ENCODE assay signal across 1 cellular context in the genomic region with DNA sequence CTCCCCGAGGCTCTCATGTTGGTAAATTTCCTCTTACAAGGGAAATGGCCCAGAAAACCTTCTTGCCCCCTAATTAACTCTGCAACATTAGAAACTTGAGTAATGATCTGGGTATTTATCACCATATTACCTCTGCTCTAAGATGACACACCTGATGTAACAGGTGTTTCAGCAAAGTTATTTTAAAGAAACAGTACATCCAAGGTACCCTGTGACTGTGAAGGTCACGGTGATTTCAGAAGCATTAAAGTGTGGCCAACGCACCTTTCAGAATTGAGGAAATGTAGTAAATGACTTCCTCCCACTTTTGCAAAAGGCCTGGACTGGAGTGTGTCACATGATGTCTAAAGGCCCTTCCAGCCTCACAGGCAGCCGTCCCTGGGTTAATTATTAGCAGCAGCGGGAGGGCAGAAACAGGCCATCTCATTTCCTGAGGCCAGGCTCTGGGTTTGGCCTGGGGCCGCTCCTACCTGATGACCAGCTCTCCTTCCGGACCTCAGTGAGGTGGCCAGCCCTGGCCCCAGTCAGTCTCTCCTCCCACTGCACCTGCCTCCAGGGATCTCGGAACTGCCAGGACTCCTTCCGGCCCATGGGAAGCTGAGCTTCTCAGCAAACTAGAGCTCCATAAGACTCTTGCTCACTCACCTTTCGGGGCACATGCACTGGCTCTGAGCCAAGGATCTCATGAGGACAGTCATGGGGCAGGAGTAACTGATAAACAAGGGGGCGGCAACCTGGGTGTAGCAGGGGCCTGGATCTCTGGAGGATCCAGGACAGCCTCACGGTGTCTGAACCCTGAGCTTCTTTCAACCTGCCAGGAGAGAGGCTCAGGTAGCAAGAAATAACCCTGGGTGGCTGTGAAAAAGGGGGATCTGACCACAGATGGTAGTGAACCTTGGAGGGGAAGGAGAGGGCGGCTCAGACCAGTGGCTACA.
A peak's percentile ranks its signal among the peaks of the same experiment; 100 is the strongest.
TF ChIP-seq lines count a peak whose summit lies in the region.

No MANE protein-coding gene starts in this region.

TF ChIP-seq in HepG2, 621 proteins besides CTCF, POLR2A, EP300 and RAD21 (continued from another document and continues in another):
- TF ChIP-seq, protein P1, sequence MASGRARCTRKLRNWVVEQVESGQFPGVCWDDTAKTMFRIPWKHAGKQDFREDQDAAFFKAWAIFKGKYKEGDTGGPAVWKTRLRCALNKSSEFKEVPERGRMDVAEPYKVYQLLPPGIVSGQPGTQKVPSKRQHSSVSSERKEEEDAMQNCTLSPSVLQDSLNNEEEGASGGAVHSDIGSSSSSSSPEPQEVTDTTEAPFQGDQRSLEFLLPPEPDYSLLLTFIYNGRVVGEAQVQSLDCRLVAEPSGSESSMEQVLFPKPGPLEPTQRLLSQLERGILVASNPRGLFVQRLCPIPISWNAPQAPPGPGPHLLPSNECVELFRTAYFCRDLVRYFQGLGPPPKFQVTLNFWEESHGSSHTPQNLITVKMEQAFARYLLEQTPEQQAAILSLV (CRISPR knock-in tag; IDR thresholded peaks at IDR 0.05; ENCODE audit: borderline replicate concordance), result peak; percentile 67; the same call in 1 of the 2 replicates
- TF ChIP-seq ZNF567 (CRISPR knock-in tag; IDR thresholded peaks at IDR 0.05; ENCODE audit: borderline replicate concordance) (peak; percentile 31; the same call in 1 of the 2 replicates), ETV6 (CRISPR knock-in tag; conservative IDR thresholded peaks at IDR 0.05) (no peak), NFKBIZ (CRISPR knock-in tag; IDR thresholded peaks at IDR 0.05) (0 out of 2 replicates have a peak, but pooled peaks have one; percentile 34), SMC3 (IDR thresholded peaks at IDR 0.05; ENCODE audit: low read length) (no peak), ZNF589 (CRISPR knock-in tag; conservative IDR thresholded peaks at IDR 0.05) (no peak), PRPF4 (IDR thresholded peaks at IDR 0.05; ENCODE audit: low read depth, low read length, poor library complexity, severe bottlenecking) (no peak), ISL2 (CRISPR knock-in tag; IDR thresholded peaks at IDR 0.05) (peak; percentile 40; the same call in 1 of the 2 replicates), ZSCAN20 (CRISPR knock-in tag; IDR thresholded peaks at IDR 0.05; ENCODE audit: borderline replicate concordance) (no peak), ZNF317 (CRISPR knock-in tag; IDR thresholded peaks at IDR 0.05) (peak; percentile 21; the same call in 1 of the 2 replicates), ZNF253 (CRISPR knock-in tag; IDR thresholded peaks at IDR 0.05; ENCODE audit: borderline replicate concordance) (no peak), ZNF615 (CRISPR knock-in tag; IDR thresholded peaks at IDR 0.05; ENCODE audit: borderline replicate concordance) (no peak)
- TF ChIP-seq, protein P2, sequence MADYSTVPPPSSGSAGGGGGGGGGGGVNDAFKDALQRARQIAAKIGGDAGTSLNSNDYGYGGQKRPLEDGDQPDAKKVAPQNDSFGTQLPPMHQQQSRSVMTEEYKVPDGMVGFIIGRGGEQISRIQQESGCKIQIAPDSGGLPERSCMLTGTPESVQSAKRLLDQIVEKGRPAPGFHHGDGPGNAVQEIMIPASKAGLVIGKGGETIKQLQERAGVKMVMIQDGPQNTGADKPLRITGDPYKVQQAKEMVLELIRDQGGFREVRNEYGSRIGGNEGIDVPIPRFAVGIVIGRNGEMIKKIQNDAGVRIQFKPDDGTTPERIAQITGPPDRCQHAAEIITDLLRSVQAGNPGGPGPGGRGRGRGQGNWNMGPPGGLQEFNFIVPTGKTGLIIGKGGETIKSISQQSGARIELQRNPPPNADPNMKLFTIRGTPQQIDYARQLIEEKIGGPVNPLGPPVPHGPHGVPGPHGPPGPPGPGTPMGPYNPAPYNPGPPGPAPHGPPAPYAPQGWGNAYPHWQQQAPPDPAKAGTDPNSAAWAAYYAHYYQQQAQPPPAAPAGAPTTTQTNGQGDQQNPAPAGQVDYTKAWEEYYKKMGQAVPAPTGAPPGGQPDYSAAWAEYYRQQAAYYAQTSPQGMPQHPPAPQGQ (CRISPR knock-in tag; IDR thresholded peaks at IDR 0.05; ENCODE audit: borderline replicate concordance), result peak; percentile 78; the same call in 1 of the 2 replicates
- TF ChIP-seq, protein P3, sequence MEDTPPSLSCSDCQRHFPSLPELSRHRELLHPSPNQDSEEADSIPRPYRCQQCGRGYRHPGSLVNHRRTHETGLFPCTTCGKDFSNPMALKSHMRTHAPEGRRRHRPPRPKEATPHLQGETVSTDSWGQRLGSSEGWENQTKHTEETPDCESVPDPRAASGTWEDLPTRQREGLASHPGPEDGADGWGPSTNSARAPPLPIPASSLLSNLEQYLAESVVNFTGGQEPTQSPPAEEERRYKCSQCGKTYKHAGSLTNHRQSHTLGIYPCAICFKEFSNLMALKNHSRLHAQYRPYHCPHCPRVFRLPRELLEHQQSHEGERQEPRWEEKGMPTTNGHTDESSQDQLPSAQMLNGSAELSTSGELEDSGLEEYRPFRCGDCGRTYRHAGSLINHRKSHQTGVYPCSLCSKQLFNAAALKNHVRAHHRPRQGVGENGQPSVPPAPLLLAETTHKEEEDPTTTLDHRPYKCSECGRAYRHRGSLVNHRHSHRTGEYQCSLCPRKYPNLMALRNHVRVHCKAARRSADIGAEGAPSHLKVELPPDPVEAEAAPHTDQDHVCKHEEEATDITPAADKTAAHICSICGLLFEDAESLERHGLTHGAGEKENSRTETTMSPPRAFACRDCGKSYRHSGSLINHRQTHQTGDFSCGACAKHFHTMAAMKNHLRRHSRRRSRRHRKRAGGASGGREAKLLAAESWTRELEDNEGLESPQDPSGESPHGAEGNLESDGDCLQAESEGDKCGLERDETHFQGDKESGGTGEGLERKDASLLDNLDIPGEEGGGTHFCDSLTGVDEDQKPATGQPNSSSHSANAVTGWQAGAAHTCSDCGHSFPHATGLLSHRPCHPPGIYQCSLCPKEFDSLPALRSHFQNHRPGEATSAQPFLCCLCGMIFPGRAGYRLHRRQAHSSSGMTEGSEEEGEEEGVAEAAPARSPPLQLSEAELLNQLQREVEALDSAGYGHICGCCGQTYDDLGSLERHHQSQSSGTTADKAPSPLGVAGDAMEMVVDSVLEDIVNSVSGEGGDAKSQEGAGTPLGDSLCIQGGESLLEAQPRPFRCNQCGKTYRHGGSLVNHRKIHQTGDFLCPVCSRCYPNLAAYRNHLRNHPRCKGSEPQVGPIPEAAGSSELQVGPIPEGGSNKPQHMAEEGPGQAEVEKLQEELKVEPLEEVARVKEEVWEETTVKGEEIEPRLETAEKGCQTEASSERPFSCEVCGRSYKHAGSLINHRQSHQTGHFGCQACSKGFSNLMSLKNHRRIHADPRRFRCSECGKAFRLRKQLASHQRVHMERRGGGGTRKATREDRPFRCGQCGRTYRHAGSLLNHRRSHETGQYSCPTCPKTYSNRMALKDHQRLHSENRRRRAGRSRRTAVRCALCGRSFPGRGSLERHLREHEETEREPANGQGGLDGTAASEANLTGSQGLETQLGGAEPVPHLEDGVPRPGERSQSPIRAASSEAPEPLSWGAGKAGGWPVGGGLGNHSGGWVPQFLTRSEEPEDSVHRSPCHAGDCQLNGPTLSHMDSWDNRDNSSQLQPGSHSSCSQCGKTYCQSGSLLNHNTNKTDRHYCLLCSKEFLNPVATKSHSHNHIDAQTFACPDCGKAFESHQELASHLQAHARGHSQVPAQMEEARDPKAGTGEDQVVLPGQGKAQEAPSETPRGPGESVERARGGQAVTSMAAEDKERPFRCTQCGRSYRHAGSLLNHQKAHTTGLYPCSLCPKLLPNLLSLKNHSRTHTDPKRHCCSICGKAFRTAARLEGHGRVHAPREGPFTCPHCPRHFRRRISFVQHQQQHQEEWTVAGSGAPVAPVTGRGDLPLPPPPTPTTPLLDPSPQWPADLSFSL (CRISPR knock-in tag; IDR thresholded peaks at IDR 0.05), result no peak
- TF ChIP-seq, protein P4, sequence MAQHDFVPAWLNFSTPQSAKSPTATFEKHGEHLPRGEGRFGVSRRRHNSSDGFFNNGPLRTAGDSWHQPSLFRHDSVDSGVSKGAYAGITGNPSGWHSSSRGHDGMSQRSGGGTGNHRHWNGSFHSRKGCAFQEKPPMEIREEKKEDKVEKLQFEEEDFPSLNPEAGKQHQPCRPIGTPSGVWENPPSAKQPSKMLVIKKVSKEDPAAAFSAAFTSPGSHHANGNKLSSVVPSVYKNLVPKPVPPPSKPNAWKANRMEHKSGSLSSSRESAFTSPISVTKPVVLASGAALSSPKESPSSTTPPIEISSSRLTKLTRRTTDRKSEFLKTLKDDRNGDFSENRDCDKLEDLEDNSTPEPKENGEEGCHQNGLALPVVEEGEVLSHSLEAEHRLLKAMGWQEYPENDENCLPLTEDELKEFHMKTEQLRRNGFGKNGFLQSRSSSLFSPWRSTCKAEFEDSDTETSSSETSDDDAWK (CRISPR knock-in tag; IDR thresholded peaks at IDR 0.05), result no peak
- TF ChIP-seq, protein P5, sequence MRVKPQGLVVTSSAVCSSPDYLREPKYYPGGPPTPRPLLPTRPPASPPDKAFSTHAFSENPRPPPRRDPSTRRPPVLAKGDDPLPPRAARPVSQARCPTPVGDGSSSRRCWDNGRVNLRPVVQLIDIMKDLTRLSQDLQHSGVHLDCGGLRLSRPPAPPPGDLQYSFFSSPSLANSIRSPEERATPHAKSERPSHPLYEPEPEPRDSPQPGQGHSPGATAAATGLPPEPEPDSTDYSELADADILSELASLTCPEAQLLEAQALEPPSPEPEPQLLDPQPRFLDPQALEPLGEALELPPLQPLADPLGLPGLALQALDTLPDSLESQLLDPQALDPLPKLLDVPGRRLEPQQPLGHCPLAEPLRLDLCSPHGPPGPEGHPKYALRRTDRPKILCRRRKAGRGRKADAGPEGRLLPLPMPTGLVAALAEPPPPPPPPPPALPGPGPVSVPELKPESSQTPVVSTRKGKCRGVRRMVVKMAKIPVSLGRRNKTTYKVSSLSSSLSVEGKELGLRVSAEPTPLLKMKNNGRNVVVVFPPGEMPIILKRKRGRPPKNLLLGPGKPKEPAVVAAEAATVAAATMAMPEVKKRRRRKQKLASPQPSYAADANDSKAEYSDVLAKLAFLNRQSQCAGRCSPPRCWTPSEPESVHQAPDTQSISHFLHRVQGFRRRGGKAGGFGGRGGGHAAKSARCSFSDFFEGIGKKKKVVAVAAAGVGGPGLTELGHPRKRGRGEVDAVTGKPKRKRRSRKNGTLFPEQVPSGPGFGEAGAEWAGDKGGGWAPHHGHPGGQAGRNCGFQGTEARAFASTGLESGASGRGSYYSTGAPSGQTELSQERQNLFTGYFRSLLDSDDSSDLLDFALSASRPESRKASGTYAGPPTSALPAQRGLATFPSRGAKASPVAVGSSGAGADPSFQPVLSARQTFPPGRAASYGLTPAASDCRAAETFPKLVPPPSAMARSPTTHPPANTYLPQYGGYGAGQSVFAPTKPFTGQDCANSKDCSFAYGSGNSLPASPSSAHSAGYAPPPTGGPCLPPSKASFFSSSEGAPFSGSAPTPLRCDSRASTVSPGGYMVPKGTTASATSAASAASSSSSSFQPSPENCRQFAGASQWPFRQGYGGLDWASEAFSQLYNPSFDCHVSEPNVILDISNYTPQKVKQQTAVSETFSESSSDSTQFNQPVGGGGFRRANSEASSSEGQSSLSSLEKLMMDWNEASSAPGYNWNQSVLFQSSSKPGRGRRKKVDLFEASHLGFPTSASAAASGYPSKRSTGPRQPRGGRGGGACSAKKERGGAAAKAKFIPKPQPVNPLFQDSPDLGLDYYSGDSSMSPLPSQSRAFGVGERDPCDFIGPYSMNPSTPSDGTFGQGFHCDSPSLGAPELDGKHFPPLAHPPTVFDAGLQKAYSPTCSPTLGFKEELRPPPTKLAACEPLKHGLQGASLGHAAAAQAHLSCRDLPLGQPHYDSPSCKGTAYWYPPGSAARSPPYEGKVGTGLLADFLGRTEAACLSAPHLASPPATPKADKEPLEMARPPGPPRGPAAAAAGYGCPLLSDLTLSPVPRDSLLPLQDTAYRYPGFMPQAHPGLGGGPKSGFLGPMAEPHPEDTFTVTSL (CRISPR knock-in tag; IDR thresholded peaks at IDR 0.05; ENCODE audit: borderline replicate concordance), result peak; percentile 61; the same call in 1 of the 2 replicates
- TF ChIP-seq, protein P6, sequence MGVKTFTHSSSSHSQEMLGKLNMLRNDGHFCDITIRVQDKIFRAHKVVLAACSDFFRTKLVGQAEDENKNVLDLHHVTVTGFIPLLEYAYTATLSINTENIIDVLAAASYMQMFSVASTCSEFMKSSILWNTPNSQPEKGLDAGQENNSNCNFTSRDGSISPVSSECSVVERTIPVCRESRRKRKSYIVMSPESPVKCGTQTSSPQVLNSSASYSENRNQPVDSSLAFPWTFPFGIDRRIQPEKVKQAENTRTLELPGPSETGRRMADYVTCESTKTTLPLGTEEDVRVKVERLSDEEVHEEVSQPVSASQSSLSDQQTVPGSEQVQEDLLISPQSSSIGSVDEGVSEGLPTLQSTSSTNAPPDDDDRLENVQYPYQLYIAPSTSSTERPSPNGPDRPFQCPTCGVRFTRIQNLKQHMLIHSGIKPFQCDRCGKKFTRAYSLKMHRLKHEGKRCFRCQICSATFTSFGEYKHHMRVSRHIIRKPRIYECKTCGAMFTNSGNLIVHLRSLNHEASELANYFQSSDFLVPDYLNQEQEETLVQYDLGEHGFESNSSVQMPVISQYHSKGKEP (CRISPR knock-in tag; IDR thresholded peaks at IDR 0.05), result no peak
- TF ChIP-seq, protein P7, sequence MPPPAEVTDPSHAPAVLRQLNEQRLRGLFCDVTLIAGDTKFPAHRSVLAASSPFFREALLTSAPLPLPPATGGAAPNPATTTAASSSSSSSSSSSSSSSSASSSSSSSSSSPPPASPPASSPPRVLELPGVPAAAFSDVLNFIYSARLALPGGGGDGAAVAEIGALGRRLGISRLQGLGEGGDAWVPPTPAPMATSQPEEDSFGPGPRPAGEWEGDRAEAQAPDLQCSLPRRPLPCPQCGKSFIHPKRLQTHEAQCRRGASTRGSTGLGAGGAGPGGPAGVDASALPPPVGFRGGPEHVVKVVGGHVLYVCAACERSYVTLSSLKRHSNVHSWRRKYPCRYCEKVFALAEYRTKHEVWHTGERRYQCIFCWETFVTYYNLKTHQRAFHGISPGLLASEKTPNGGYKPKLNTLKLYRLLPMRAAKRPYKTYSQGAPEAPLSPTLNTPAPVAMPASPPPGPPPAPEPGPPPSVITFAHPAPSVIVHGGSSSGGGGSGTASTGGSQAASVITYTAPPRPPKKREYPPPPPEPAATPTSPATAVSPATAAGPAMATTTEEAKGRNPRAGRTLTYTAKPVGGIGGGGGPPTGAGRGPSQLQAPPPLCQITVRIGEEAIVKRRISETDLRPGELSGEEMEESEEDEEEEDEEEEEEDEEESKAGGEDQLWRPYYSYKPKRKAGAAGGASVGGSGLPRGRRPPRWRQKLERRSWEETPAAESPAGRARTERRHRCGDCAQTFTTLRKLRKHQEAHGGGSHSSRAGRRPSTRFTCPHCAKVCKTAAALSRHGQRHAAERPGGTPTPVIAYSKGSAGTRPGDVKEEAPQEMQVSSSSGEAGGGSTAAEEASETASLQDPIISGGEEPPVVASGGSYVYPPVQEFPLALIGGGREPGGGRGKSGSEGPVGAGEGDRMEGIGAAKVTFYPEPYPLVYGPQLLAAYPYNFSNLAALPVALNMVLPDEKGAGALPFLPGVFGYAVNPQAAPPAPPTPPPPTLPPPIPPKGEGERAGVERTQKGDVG (CRISPR knock-in tag; IDR thresholded peaks at IDR 0.05; ENCODE audit: borderline replicate concordance), result no peak; the same call in 1 of the 2 replicates
- TF ChIP-seq, protein P8, sequence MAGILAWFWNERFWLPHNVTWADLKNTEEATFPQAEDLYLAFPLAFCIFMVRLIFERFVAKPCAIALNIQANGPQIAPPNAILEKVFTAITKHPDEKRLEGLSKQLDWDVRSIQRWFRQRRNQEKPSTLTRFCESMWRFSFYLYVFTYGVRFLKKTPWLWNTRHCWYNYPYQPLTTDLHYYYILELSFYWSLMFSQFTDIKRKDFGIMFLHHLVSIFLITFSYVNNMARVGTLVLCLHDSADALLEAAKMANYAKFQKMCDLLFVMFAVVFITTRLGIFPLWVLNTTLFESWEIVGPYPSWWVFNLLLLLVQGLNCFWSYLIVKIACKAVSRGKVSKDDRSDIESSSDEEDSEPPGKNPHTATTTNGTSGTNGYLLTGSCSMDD (CRISPR knock-in tag; IDR thresholded peaks at IDR 0.05), result no peak
